7 cellular contexts compared by ENCODE assay signal in the genomic region with DNA sequence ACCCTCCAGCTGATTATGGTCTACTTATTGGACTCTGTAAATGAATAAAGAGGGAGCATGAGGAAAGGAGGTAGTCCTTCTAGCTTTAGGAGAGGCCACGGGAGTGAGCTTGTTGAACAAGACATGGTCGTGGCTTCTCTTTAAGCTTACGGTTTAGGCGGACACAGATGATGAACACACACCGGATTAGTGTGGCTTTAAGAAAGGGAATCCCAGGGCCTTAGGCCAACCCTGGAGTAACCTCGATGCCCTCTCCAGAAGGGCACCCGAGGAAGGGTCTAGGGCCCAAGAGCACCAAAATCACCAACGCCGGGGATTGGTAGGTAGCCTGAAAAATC. TPM values are rescaled to one million over a fixed set of nuclear protein-coding genes. Genes with fewer than 3 reads are reported as not detected.
DNase-seq lines count a peak whose midpoint lies in the region; ATAC-seq and TF ChIP-seq lines count a peak whose summit lies in the region.

No MANE protein-coding gene starts in this region.

- peak overlapping the region; percentile 91 for H2AFZ ChIP-seq in SK-N-SH (ENCODE audit: low read depth)

- CTCF ChIA-PET in SK-N-SH (lab: Yijun Ruan, JAX): interaction anchor here (0.6 to 4.3 kb wide), 9 partner anchors 15 to 273 kb away, joined by 3 to 26 read pairs (median 4); no protein-coding TSS in a partner anchor

- H3K27ac Mint-ChIP-seq in glutamatergic neuron (ENCODE audit: unreplicated experiment): peak overlapping the region; percentile 94

- no peaks in the 10 kb centered on the region for H3K27me3 Mint-ChIP-seq in glutamatergic neuron (ENCODE audit: unreplicated experiment)

- peaks cover 16% of the 10 kb centered on the region for H3K4me1 Mint-ChIP-seq in glutamatergic neuron (ENCODE audit: low read depth, unreplicated experiment)

- peaks cover 26% of the 10 kb centered on the region for H3K79me2 ChIP-seq in SK-N-SH (ENCODE audit: insufficient read depth)

- H3K36me3 ChIP-seq in SK-N-SH (replicated peaks in 1 of 2; ENCODE audit: control insufficient read depth in 1 of 2, insufficient read depth in 2 of 2, low read length in 1 of 2) (peaks cover 29 to 30% of the 10 kb centered on the region in 2 experiments), tibial nerve (peaks cover 0 to 22% (median 6%) of the 10 kb centered on the region in 3 donors), adrenal gland (replicated peaks in 1 of 2) (peaks cover 0 to 13% of the 10 kb centered on the region in 2 donors)

- no peak for TF ChIP-seq RAD21 in SK-N-SH (IDR thresholded peaks at IDR 0.05; ENCODE audit: low read length)

- H3K9me3 Mint-ChIP-seq in glutamatergic neuron (ENCODE audit: unreplicated experiment): peaks cover 11% of the 10 kb centered on the region

- H3K9me2 ChIP-seq in SK-N-SH: no peaks in the 10 kb centered on the region

- peaks cover 7% of the 10 kb centered on the region for H3F3A ChIP-seq in SK-N-SH (replicated peaks; ENCODE audit: insufficient read depth)

- peak overlapping the region; percentile 62; the same call in 1 of the 2 replicates for H3K4me2 ChIP-seq in SK-N-SH

- no peaks in the 10 kb centered on the region for H3K9me3 ChIP-seq in SK-N-SH
- H3K9me3 ChIP-seq in tibial nerve: no peaks in the 10 kb centered on the region
- H3K9me3 ChIP-seq in adrenal gland (replicated peaks in 1 of 3): no peaks in the 10 kb centered on the region

- 3% methylated on average over 8 of the region's 9 CpGs for WGBS in SK-N-SH (ENCODE audit: low lambda C conversion rate)
- WGBS in tibial nerve, 2 donors: 27 to 33% methylated on average over 8 to 9 of the region's 9 CpGs
- WGBS in adrenal gland, 4 donors: 20 to 42% (median 22%) methylated on average over 6 to 9 of the region's 9 CpGs

- DNase-seq in SK-N-SH (no peak), glutamatergic neuron (no peak), tibial nerve (ENCODE audit: low spot score in 2 of 2) (no peak), adrenal gland (no peak), NCI-H1105 (lab: John Stamatoyannopoulos, UW) (no peak)

- intact Hi-C loops in adrenal gland (cut with DNase I): loop anchor here in 1 of 2 donors (10.0 kb wide), 1 partner anchor 153 kb away; the partner anchor contains the start of gene RASL11B

- no peak for TF ChIP-seq CTCF in SK-N-SH (IDR thresholded peaks at IDR 0.05)
- no peak for TF ChIP-seq CTCF in glutamatergic neuron (IDR thresholded peaks at IDR 0.05; ENCODE audit: partially characterized antibody, unreplicated experiment)
- no peak for TF ChIP-seq CTCF in tibial nerve (IDR thresholded peaks at IDR 0.05)
- TF ChIP-seq CTCF in adrenal gland (IDR thresholded peaks at IDR 0.05): no peak

- TF ChIP-seq POLR2A in tibial nerve (IDR thresholded peaks at IDR 0.05): no peak
- no peak for TF ChIP-seq POLR2A in adrenal gland (IDR thresholded peaks at IDR 0.05)

- peak overlapping the region; percentile 87 for H3K4me3 Mint-ChIP-seq in glutamatergic neuron (ENCODE audit: unreplicated experiment)

- H3K4me1 ChIP-seq in SK-N-SH (ENCODE audit: control insufficient read depth in 1 of 2, insufficient read depth in 2 of 2, low read depth in 1 of 2, low read length in 1 of 2) (peaks cover 10 to 33% of the 10 kb centered on the region in 2 experiments; a peak in 2 of 4 replicates), tibial nerve (peaks cover 0 to 25% (median 16%) of the 10 kb centered on the region in 4 donors), adrenal gland (replicated peaks in 1 of 2) (peaks cover 16 to 25% of the 10 kb centered on the region in 2 donors)

- POLR2A ChIA-PET in SK-N-SH (lab: Yijun Ruan, JAX): interaction anchor here (0.5 to 3.2 kb wide), 24 partner anchors 8 to 1517 kb away, joined by 3 to 54 read pairs (median 3); partner anchors contain the start of genes PDGFRA and USP46

- H3K27me3 ChIP-seq in SK-N-SH (ENCODE audit: insufficient read depth): no peaks in the 10 kb centered on the region
- no peaks in the 10 kb centered on the region for H3K27me3 ChIP-seq in tibial nerve
- H3K27me3 ChIP-seq in adrenal gland: no peaks in the 10 kb centered on the region

- H3K36me3 Mint-ChIP-seq in glutamatergic neuron (ENCODE audit: unreplicated experiment): no peaks in the 10 kb centered on the region

- TF ChIP-seq EP300 in SK-N-SH (IDR thresholded peaks at IDR 0.05; ENCODE audit: borderline replicate concordance in 1 of 2, low read depth in 1 of 2, low read length in 1 of 2): no peak
- no peak for TF ChIP-seq EP300 in tibial nerve (IDR thresholded peaks at IDR 0.05)

- H4K20me1 ChIP-seq in SK-N-SH (ENCODE audit: insufficient read depth): no peaks in the 10 kb centered on the region

- H3K27ac ChIP-seq in SK-N-SH (ENCODE audit: low read depth in 2 of 2, low read length in 1 of 2): peak overlapping the region in 1 of 2 experiments; percentile 84; a peak in 2 of 4 replicates
- H3K27ac ChIP-seq in tibial nerve: peak overlapping the region in 3 of 4 donors; percentile 57 to 98 (median 96)
- H3K27ac ChIP-seq in adrenal gland: peak overlapping the region in 2 of 5 donors; percentile 96 to 98

- H3K4me3 ChIP-seq in SK-N-SH (ENCODE audit: low read depth in 2 of 2, low read length in 1 of 2) (peak overlapping the region; percentile 44 to 89; a peak in 3 of 4 replicates), tibial nerve (peak overlapping the region in 3 of 4 donors; percentile 71 to 82 (median 76)), adrenal gland (peak overlapping the region in 1 of 4 donors; percentile 20)

- ATAC-seq in GM18870 (IDR thresholded peaks at IDR 0.05; ENCODE audit: unreplicated experiment): peak; percentile 15
- ATAC-seq in HG02642 (IDR thresholded peaks at IDR 0.05; ENCODE audit: poor library complexity, unreplicated experiment): peak; percentile 4

- no peak overlapping the region for H3K9ac ChIP-seq in SK-N-SH

TF ChIP-seq in SK-N-SH, 30 proteins besides CTCF, POLR2A, EP300 and RAD21:
- TF ChIP-seq FOSL2 (IDR thresholded peaks at IDR 0.05; ENCODE audit: borderline replicate concordance, low read depth) (no peak), SIN3A (IDR thresholded peaks at IDR 0.05; ENCODE audit: borderline replicate concordance, low read depth, low read length) (no peak), POLR2AphosphoS5 (IDR thresholded peaks at IDR 0.05; ENCODE audit: low read depth, low read length) (no peak), GABPA (IDR thresholded peaks at IDR 0.05; ENCODE audit: low read depth) (no peak)

RNA-seq across cellular contexts. Expression of gene ERVMER34-1, which starts 39.4 kb away (rescaled TPM):
- polyA plus RNA-seq in SK-N-SH (2012; rRNA removed) (0.05 and 0.06 TPM in 2 replicates), adrenal gland (1 to 10 TPM in 1 of 3 donors, under 1 TPM in 2; 0.32 to 2.1 (median 0.44) TPM)
- 0.08 and 0.09 TPM in 2 replicates for polyA plus RNA-seq in SK-N-SH (2012; cell fraction: cytosol; rRNA removed)
- polyA plus RNA-seq in SK-N-SH (2012; cell fraction: nucleus; rRNA removed): 0.02 TPM in 1 of 2 replicates, not detected in the other
- total RNA-seq in glutamatergic neuron (ENCODE audit: unreplicated experiment) (not detected), tibial nerve (under 1 TPM in 3 of 4 donors, not detected in 1; 0.63 to 0.90 (median 0.78) TPM), adrenal gland (1 to 10 TPM in 5 of 8 donors, under 1 TPM in 3; 0.32 to 1.7 (median 1.1) TPM)

RNA-seq across cellular contexts. Expression of gene USP46, which starts 52.7 kb away (rescaled TPM):
- polyA plus RNA-seq in SK-N-SH (2012; rRNA removed) (4.5 and 6.0 TPM in 2 replicates), adrenal gland (10 to 100 TPM in 1 of 3 donors, 1 to 10 TPM in 2; 1.9 to 19.1 (median 3.3) TPM)
- 7.2 and 8.1 TPM in 2 replicates for polyA plus RNA-seq in SK-N-SH (2012; cell fraction: cytosol; rRNA removed)
- 2.3 and 6.1 TPM in 2 replicates for polyA plus RNA-seq in SK-N-SH (2012; cell fraction: nucleus; rRNA removed)
- total RNA-seq in glutamatergic neuron (ENCODE audit: unreplicated experiment) (72.4 TPM), tibial nerve (10 to 100 TPM; 28.2 to 55.5 (median 37.9) TPM), adrenal gland (10 to 100 TPM; 12.1 to 37.5 (median 21.5) TPM)
